Comparison of ENCODE assay signal across 12 cellular contexts in the genomic region with DNA sequence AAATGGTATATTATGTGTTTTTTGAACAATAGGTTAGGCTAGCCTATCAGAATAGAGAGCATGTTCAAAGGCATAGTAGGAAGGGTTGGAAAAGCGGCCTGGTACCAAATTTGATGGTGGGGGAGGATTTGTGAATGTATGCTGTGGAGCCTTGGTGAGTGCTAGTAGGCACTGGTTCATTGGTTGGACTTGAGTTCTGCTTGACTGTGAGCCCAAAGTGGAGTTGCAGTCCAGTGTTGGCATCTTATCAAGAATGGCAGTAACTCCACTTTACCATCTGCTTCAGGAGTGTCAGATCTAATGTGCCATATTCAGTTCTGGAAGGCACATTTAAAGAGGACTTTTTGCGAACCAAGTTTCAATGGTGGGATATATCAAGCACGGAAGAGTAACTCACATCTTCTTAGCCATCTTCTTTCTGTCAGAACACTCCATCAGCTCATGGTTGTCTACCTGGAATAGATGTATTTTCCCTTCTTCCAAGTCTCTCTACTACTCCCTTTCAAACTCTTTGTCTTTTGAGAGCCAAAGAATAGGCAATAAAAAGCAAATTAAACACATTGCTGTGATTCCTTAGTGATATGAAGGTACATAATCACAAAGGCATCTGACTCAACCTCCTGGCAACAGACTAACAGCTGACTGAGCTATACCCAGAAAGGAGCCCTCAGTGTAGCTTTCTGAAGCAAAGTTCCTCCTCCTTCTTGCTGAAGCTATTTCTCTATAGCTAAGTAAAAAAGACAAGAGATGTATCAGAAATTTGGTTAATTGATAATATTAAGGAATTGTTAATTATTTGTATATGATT. TPM values are rescaled to one million over a fixed set of nuclear protein-coding genes. Genes with fewer than 3 reads are reported as not detected.
DNase-seq lines count a peak whose midpoint lies in the region; ATAC-seq, FAIRE-seq and TF ChIP-seq lines count a peak whose summit lies in the region.
"Had no signal": no experiment of that assay in that cellular context is flagged by ENCODE, and none has a peak within 500 bp of the region (broad histone marks: within the 10 kb centered on the region; RNA-seq: fewer than 3 reads in every experiment).

No MANE protein-coding gene starts in this region.

- ATAC-seq in left colon = peak; percentile 44
- no peak for ATAC-seq in GM21529 (IDR thresholded peaks at IDR 0.05; ENCODE audit: unreplicated experiment)

- intact Hi-C loops in left colon (cut with DNase I, micrococcal nuclease) = no loop called here

- FAIRE-seq in H54 (lab: Jason Lieb, UNC) = peak; percentile 23
- FAIRE-seq: HTR-8/SVneo had no signal

- TF ChIP-seq POLR2A in H54 (IDR thresholded peaks at IDR 0.05; ENCODE audit: low read depth, low read length) = no peak

- peak; percentile 17 for DNase-seq in AG20443 (ENCODE audit: low spot score)
- no peak for DNase-seq in H54 (ENCODE audit: insufficient read length, low spot score)
- no peak for DNase-seq in left colon
- no peak for DNase-seq in RPMI8226
- DNase-seq in DMS79 treated with DMSO at 0.1 percent for 48 hours (lab: John Stamatoyannopoulos, UW) = no peak
- DNase-seq in putamen (ENCODE audit: low spot score) = no peak
- DNase-seq: amniotic stem cell, EL, NCI-H526 had no signal

- peak overlapping the region; percentile 17 for H3K27ac ChIP-seq in angular gyrus (ENCODE audit: low read depth, low read length)

RNA-seq across cellular contexts. Expression of a gene that starts 21.7 kb away (rescaled TPM):
- total RNA-seq in left colon = 10 to 100 TPM; 12.7 to 16.3 TPM
